13 cellular contexts compared by ENCODE assay signal in the genomic region with DNA sequence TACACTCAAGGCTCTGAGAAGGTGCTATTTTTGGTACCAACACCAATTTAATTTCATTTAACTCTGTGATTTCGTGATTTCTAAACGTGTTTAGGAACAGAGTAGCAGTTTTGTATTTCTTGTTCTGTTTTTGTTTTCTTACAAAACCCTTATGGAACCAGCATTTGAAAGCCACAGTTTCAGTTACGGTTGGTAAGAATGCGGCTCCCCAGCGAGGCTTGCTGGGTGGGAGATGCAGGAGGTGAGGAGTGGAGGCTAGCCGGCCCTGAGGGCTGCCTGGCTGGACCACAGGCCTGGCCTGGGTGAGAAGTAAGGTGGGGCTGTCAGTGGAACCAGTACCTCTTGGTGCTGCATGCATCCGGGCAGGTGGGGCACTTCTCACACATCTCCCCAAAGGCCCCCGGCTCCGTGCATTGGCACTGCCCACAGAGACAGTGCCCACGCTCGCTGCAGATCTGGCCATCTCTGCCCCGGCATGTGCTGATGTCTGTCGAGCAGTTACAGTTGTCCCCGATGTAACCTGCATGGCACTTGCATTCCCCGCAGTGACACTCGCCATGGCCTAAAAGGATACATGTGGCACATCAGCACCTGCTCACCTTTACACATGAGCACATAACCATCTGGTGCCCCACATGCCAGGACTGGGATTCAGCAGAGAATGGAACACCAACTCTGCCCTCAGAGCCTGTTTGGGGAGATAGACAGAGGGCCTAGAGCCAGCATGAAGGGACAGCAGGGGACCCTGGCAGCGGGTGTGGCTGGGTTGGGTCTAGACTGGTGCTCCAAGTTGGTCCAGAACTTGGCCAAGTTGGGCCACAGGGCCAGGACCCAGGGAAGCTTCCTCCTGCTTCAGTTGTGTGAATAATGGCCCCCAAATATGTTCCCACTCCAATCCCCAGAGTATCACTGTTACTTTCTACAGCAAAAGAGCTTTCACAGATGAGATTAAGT. TPM values are rescaled to one million over a fixed set of nuclear protein-coding genes. Genes with fewer than 3 reads are reported as not detected.
DNase-seq lines count a peak whose midpoint lies in the region; ATAC-seq and TF ChIP-seq lines count a peak whose summit lies in the region.
"Had no signal": no experiment of that assay in that cellular context is flagged by ENCODE, and none has a peak within 500 bp of the region (broad histone marks: within the 10 kb centered on the region; RNA-seq: fewer than 3 reads in every experiment).

No MANE protein-coding gene starts in this region.

- no peak overlapping the region for H3K27ac Mint-ChIP-seq in neural progenitor cell
- H3K27ac Mint-ChIP-seq: effector memory CD8-positive, alpha-beta T cell; T-cell had no signal

- H3K36me3 ChIP-seq in A673 (ENCODE audit: insufficient read depth, low read length, poor library complexity, severe bottlenecking) = peaks cover 16% of the 10 kb centered on the region
- H3K36me3 ChIP-seq in esophagus muscularis mucosa = peaks cover 3 to 42% (median 12%) of the 10 kb centered on the region in 4 donors
- no peaks in the 10 kb centered on the region for H3K36me3 ChIP-seq in rectal smooth muscle tissue (ENCODE audit: control insufficient read depth, insufficient read depth, low read length)
- H3K36me3 ChIP-seq in neural progenitor cell = no peaks in the 10 kb centered on the region
- H3K36me3 ChIP-seq: neutrophil had no signal

- H3K4me1 ChIP-seq in A673 (ENCODE audit: insufficient read depth, low read length, poor library complexity, severe bottlenecking) (peaks cover 68% of the 10 kb centered on the region), esophagus muscularis mucosa (peaks cover 57 to 73% (median 65%) of the 10 kb centered on the region in 4 donors), rectal smooth muscle tissue (ENCODE audit: control insufficient read depth, insufficient read depth, low read length) (peaks cover 32% of the 10 kb centered on the region), neural progenitor cell (peaks cover 15% of the 10 kb centered on the region)

- TF ChIP-seq EP300 in esophagus muscularis mucosa (IDR thresholded peaks at IDR 0.05) = no peak

- DNase-seq in A673 (ENCODE audit: low spot score) = no peak
- DNase-seq in NCI-H2171 treated with DMSO at 0.1 percent for 48 hours (lab: John Stamatoyannopoulos, UW) = peak; percentile 88
- no peak for DNase-seq in esophagus muscularis mucosa (ENCODE audit: extremely low spot score)
- DNase-seq in neural progenitor cell (ENCODE audit: low spot score) = no peak
- DNase-seq in substantia nigra (lab: John Stamatoyannopoulos, UW) = no peak
- DNase-seq: activated CD4-positive, alpha-beta T cell treated with anti-CD3 and anti-CD28 coated beads for 48 hours; activated T-cell treated with anti-CD3 and anti-CD28 coated beads, Interleukin-2, amount 50 U/mL, for 48 hours; effector memory CD8-positive, alpha-beta T cell; T-cell had no signal

- H3F3A ChIP-seq in neural progenitor cell (ENCODE audit: low read depth) = no peaks in the 10 kb centered on the region

- 91% methylated on average over 15 of the region's 17 CpGs for WGBS in esophagus muscularis mucosa

- H3K4me2 ChIP-seq in neural progenitor cell = no peak overlapping the region

- POLR2A ChIA-PET in A673 (lab: Charles Lee; ENCODE audit: low non-redundant PET) = no interaction called here

- H3K9ac ChIP-seq in rectal smooth muscle tissue (ENCODE audit: low read length) = no peak overlapping the region
- H3K9ac ChIP-seq in neural progenitor cell = no peak overlapping the region

- no peak overlapping the region for H2AFZ ChIP-seq in neural progenitor cell (replicated peaks)

- H3K36me3 Mint-ChIP-seq in neural progenitor cell = peaks cover 10% of the 10 kb centered on the region
- H3K36me3 Mint-ChIP-seq: T-cell had no signal

- no peaks in the 10 kb centered on the region for H3K27me3 Mint-ChIP-seq in neural progenitor cell (ENCODE audit: insufficient read depth, low read depth)

- H3K4me3 Mint-ChIP-seq in neural progenitor cell = no peak overlapping the region
- H3K4me3 Mint-ChIP-seq: effector memory CD8-positive, alpha-beta T cell; T-cell had no signal

- no TSS peak for BruUV-seq in A673 (replicated peaks; lab: Mats Ljungman, UMichigan)

- TF ChIP-seq CTCF in A673 (conservative IDR thresholded peaks at IDR 0.05; ENCODE audit: low read depth, low read length) (no peak), esophagus muscularis mucosa (IDR thresholded peaks at IDR 0.05) (no peak), neural progenitor cell (IDR thresholded peaks at IDR 0.05) (no peak)

- H3K9me3 ChIP-seq in A673 (ENCODE audit: low read depth, low read length, poor library complexity, severe bottlenecking) = no peaks in the 10 kb centered on the region
- no peaks in the 10 kb centered on the region for H3K9me3 ChIP-seq in esophagus muscularis mucosa
- no peaks in the 10 kb centered on the region for H3K9me3 ChIP-seq in neural progenitor cell (ENCODE audit: low read depth)
- H3K9me3 ChIP-seq: neutrophil had no signal

- H3K27ac ChIP-seq in A673 (ENCODE audit: low read depth, low read length, poor library complexity, severe bottlenecking) (peak overlapping the region; percentile 72), esophagus muscularis mucosa (replicated peaks in 1 of 4) (peak overlapping the region; percentile 67 to 75 (median 72)), rectal smooth muscle tissue (ENCODE audit: low read depth, low read length) (peak overlapping the region; percentile 38), neural progenitor cell (no peak overlapping the region), substantia nigra (ENCODE audit: low read depth, low read length, poor library complexity, severe bottlenecking) (no peak overlapping the region)
- H3K27ac ChIP-seq: neutrophil had no signal

- H3K9me3 Mint-ChIP-seq in neural progenitor cell = no peaks in the 10 kb centered on the region
- H3K9me3 Mint-ChIP-seq: effector memory CD8-positive, alpha-beta T cell; T-cell had no signal

- no peaks in the 10 kb centered on the region for H3K79me2 ChIP-seq in neural progenitor cell (ENCODE audit: low read depth)

- no peaks in the 10 kb centered on the region for H4K20me1 ChIP-seq in neural progenitor cell (ENCODE audit: low read depth)

- H3K27me3 ChIP-seq in A673 (replicated peaks; ENCODE audit: insufficient read depth, low read depth, low read length, poor library complexity) (no peaks in the 10 kb centered on the region), esophagus muscularis mucosa (no peaks in the 10 kb centered on the region), rectal smooth muscle tissue (ENCODE audit: control insufficient read depth, insufficient read depth, low read length) (no peaks in the 10 kb centered on the region), neural progenitor cell (no peaks in the 10 kb centered on the region)

- ATAC-seq in GM18870 (IDR thresholded peaks at IDR 0.05; ENCODE audit: unreplicated experiment) (no peak), HG03342 (IDR thresholded peaks at IDR 0.05; ENCODE audit: unreplicated experiment) (no peak)
- ATAC-seq: effector memory CD8-positive, alpha-beta T cell; T-cell had no signal

- intact Hi-C loops in A673 (cut with micrococcal nuclease; ENCODE audit: unreplicated experiment) = no loop called here
- intact Hi-C loops in esophagus muscularis mucosa (cut with DNase I) = no loop called here

- H3K4me1 Mint-ChIP-seq in neural progenitor cell = peaks cover 43% of the 10 kb centered on the region

- TF ChIP-seq POLR2A in esophagus muscularis mucosa (IDR thresholded peaks at IDR 0.05; ENCODE audit: low read depth) = no peak

- CTCF ChIA-PET in A673 (lab: Charles Lee) = no interaction called here

- H3K4me3 ChIP-seq in A673 (ENCODE audit: low read depth, low read length, poor library complexity, severe bottlenecking) = no peak overlapping the region
- no peak overlapping the region for H3K4me3 ChIP-seq in esophagus muscularis mucosa
- no peak overlapping the region for H3K4me3 ChIP-seq in rectal smooth muscle tissue (ENCODE audit: low read length)
- H3K4me3 ChIP-seq in neural progenitor cell = no peak overlapping the region

RNA-seq across cellular contexts. Expression of a gene that starts 43.4 kb away (rescaled TPM):
- total RNA-seq in A673 (2021) (100 and 118 TPM in 2 replicates), esophagus muscularis mucosa (10 to 100 TPM in 3 of 4 donors, 1 to 10 TPM in 1; 9.1 to 34.3 (median 21.1) TPM), neural progenitor cell (ENCODE audit: low replicate concordance) (42.2 and 47.6 TPM in 2 replicates)

Comparison
In these comparisons a context has a peak if more than half of its experiments do, and no peak if none do; other contexts are left out.
1. H3K27ac ChIP-seq: peak in A673 (single experiment), esophagus muscularis mucosa (4 of 4) and rectal smooth muscle tissue (single experiment); none in neural progenitor cell (single experiment) and substantia nigra (single experiment).